ENCODE assay signal across 8 cellular contexts in the genomic region with DNA sequence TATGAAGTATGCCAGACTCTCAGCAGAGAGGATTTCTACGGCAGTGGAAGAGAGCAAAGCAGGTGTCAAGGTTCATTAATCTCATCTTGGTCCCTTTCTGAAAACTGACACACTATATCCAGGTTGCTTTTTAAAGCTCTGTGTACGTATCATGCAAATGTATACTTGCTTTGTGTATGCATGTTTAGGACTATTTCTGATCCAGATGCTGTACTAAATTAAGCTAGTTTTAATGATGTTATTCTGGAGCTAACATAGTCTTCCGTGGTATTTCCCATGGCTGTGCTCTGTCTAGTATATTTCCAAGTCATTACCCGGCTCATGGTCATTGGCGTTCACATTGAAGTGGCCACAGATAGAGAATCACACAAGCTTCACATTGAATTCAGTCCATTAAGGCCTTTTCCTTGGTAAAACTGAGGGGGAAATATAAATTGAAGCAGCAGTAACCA. TPM values are rescaled to one million over a fixed set of nuclear protein-coding genes. Genes with fewer than 3 reads are reported as not detected.
A peak's percentile ranks its signal among the peaks of the same experiment; 100 is the strongest.
DNase-seq lines count a peak whose midpoint lies in the region; ATAC-seq, FAIRE-seq and TF ChIP-seq lines count a peak whose summit lies in the region.

No MANE protein-coding gene starts in this region.

- no peaks in the 10 kb centered on the region for H3K27me3 Mint-ChIP-seq in progenitor cell of endocrine pancreas

- DNase-seq in brain microvascular endothelial cell (no peak), progenitor cell of endocrine pancreas (ENCODE audit: low spot score, unreplicated experiment) (no peak), DMS153 treated with DMSO at 0.1 percent for 48 hours (lab: John Stamatoyannopoulos, UW; ENCODE audit: unreplicated experiment) (no peak), CD1c-positive myeloid dendritic cell (ENCODE audit: extremely low spot score) (no peak), NCI-H2107 (lab: John Stamatoyannopoulos, UW) (no peak), RCC 7860 (ENCODE audit: low spot score) (no peak)

- H3K4me1 Mint-ChIP-seq in progenitor cell of endocrine pancreas (ENCODE audit: low read depth), result peaks cover 11% of the 10 kb centered on the region

- H3K27ac Mint-ChIP-seq in progenitor cell of endocrine pancreas, result peak overlapping the region; percentile 85

- peak overlapping the region; percentile 87 for H3K27ac ChIP-seq in brain microvascular endothelial cell

- H3K27me3 ChIP-seq in brain microvascular endothelial cell (replicated peaks), result no peaks in the 10 kb centered on the region

- FAIRE-seq in RCC 7860 (lab: Jason Lieb, UNC), result no peak

- no peak overlapping the region for H3K4me3 Mint-ChIP-seq in progenitor cell of endocrine pancreas (ENCODE audit: low read depth)

- ATAC-seq in GM19455 (IDR thresholded peaks at IDR 0.05; ENCODE audit: unreplicated experiment) (peak; percentile 5), HG03280 (IDR thresholded peaks at IDR 0.05; ENCODE audit: unreplicated experiment) (peak; percentile 16)

- H3K36me3 ChIP-seq in brain microvascular endothelial cell (replicated peaks), result no peaks in the 10 kb centered on the region

- no peaks in the 10 kb centered on the region for H3K9me3 Mint-ChIP-seq in progenitor cell of endocrine pancreas (ENCODE audit: low read depth)

- TF ChIP-seq CTCF in brain microvascular endothelial cell (IDR thresholded peaks at IDR 0.05; ENCODE audit: low read depth, low read length, missing control alignments) (no peak), progenitor cell of endocrine pancreas (IDR thresholded peaks at IDR 0.05; ENCODE audit: unreplicated experiment) (no peak)

- in situ Hi-C loops in brain microvascular endothelial cell (cut with HindIII; ENCODE audit: low pct_ligation_motif_present, low sequenced_read_pairs), result no loop called here

- no peak overlapping the region for H3K4me3 ChIP-seq in brain microvascular endothelial cell (ENCODE audit: low read depth, low read length)

- no peaks in the 10 kb centered on the region for H3K36me3 Mint-ChIP-seq in progenitor cell of endocrine pancreas (ENCODE audit: insufficient read depth)

RNA-seq across cellular contexts. Expression of a gene that starts 59.1 kb away (rescaled TPM):
- total RNA-seq in progenitor cell of endocrine pancreas, result 29.3 and 31.5 TPM in 2 replicates
